ENCODE assay signal across 25 cellular contexts in the genomic region with DNA sequence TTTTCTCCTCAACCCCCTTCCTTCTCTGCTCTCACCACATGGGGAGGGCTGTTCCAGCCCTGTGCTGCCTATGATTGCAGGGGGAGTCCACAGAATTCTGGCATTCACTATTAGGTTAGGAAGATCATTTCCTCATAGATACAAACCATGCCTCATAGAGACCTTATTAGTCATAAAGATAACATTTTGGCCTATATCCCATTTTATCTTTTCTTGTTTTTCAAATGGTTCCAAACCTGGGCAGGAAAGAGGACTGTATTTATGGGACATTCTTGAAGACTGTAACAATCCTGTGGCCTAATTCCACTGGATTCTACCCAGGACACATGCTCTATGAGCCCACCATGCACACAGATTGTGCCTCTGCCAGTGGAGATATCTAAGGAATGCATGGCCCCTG. TPM values are rescaled to one million over a fixed set of nuclear protein-coding genes. Genes with fewer than 3 reads are reported as not detected.
A peak's percentile ranks its signal among the peaks of the same experiment; 100 is the strongest.
DNase-seq lines count a peak whose midpoint lies in the region; ATAC-seq and TF ChIP-seq lines count a peak whose summit lies in the region.
"Had no signal": no experiment of that assay in that cellular context is flagged by ENCODE, and none has a peak within 500 bp of the region (broad histone marks: within the 10 kb centered on the region; RNA-seq: fewer than 3 reads in every experiment).

No MANE protein-coding gene starts in this region.

- intact Hi-C loops in IMR-90 (cut with micrococcal nuclease): no loop called here

- no peak for TF ChIP-seq POLR2A in IMR-90 (IDR thresholded peaks at IDR 0.05; ENCODE audit: low read depth, low read length)

- no peak overlapping the region for H3K4me2 ChIP-seq in IMR-90 (ENCODE audit: low read depth, low read length)
- H3K4me2 ChIP-seq: smooth muscle cell had no signal

- no peak overlapping the region for H4K5ac ChIP-seq in IMR-90 (ENCODE audit: low read depth, low read length)

- 0 out of 3 replicates have a peak overlapping the region, but pooled peaks have one; percentile 9 for H2BK15ac ChIP-seq in IMR-90 (ENCODE audit: low read depth, low read length)

- H4K8ac ChIP-seq in IMR-90 (ENCODE audit: low read depth in 2 of 2, low read length in 2 of 2): no peak overlapping the region

- H3K4me1 ChIP-seq in ACC112 (ENCODE audit: control insufficient read depth, insufficient read depth, low read length, unreplicated experiment) (peaks cover 12% of the 10 kb centered on the region), IMR-90 (ENCODE audit: control insufficient read depth, insufficient read depth, low read length) (peaks cover 6% of the 10 kb centered on the region; the same call in 1 of the 2 replicates)
- H3K4me1 ChIP-seq: esophagus muscularis mucosa, lower lobe of right lung, parathyroid adenoma had no signal

- H3K9ac ChIP-seq in IMR-90 (ENCODE audit: low read depth, low read length): no peak overlapping the region
- H3K9ac ChIP-seq: parathyroid adenoma had no signal

- DNase-seq in IMR-90: peak; percentile 50
- DNase-seq in astrocyte of the hippocampus (ENCODE audit: low read depth, low spot score): peak; percentile 37
- DNase-seq in glomerular visceral epithelial cell (ENCODE audit: extremely low spot score): peak; percentile 56
- DNase-seq in SIG-M5 (lab: John Stamatoyannopoulos, UW): no peak
- no peak for DNase-seq in activated gamma-delta T cell (lab: John Stamatoyannopoulos, UW)
- no peak for DNase-seq in stimulated activated CD4-positive, alpha-beta T cell treated with anti-CD3 and anti-CD28 coated beads, Interleukin-4, amount 100 ng/mL, for 24 hours
- DNase-seq: activated CD4-positive, alpha-beta T cell treated with anti-CD3 and anti-CD28 coated beads, Interleukin-2, amount 50 U/mL, for 1 hour; activated naive CD4-positive, alpha-beta T cell treated with Interleukin-2 at 50 U/mL for 16 hours; activated T-cell treated with anti-CD3 and anti-CD28 coated beads, Interleukin-2, amount 50 U/mL, for 4 hours; Calu3; DMS79 treated with DMSO at 0.1 percent for 48 hours; islet precursor cell; Karpas-422; lower lobe of right lung; SHP77 treated with DMSO at 0.1 percent for 48 hours; stimulated activated CD4-positive, alpha-beta T cell treated with anti-CD3 and anti-CD28 coated beads, Interleukin-2, amount 100 ng/mL, for 24 hours; trophoblast cell had no signal

- no peaks in the 10 kb centered on the region for H3K36me3 ChIP-seq in ACC112 (ENCODE audit: insufficient read depth, low read length)
- H3K36me3 ChIP-seq in IMR-90 (ENCODE audit: control insufficient read depth, insufficient read depth, low read length): no peaks in the 10 kb centered on the region
- H3K36me3 ChIP-seq: esophagus muscularis mucosa, lower lobe of right lung had no signal

- H2AK9ac ChIP-seq in IMR-90 (replicated peaks; ENCODE audit: low read depth, low read length, poor library complexity): no peak overlapping the region

- no peak overlapping the region for H3K14ac ChIP-seq in IMR-90 (replicated peaks; ENCODE audit: low read depth, low read length)

- no peak overlapping the region for H2BK5ac ChIP-seq in IMR-90 (ENCODE audit: low read depth, low read length, poor library complexity, severe bottlenecking)

- H4K91ac ChIP-seq in IMR-90 (ENCODE audit: insufficient read depth, low read depth, low read length): no peak overlapping the region; the same call in 1 of the 2 replicates

- no peak overlapping the region for H3K4ac ChIP-seq in IMR-90 (ENCODE audit: low read depth, low read length)

- POLR2A ChIA-PET in IMR-90 (lab: Charles Lee; ENCODE audit: unreplicated experiment): no interaction called here

- dilution Hi-C loops in IMR-90 (cut with HindIII; ENCODE audit: low sequenced_read_pairs, unreplicated experiment): no loop called here

- H3K56ac ChIP-seq in IMR-90 (ENCODE audit: extremely low read depth, insufficient read depth, low read length): no peak overlapping the region

- no peak overlapping the region for H2BK20ac ChIP-seq in IMR-90 (ENCODE audit: low read depth, low read length)

- H3K79me2 ChIP-seq in ACC112 (ENCODE audit: control insufficient read depth, insufficient read depth, low read length, unreplicated experiment): no peaks in the 10 kb centered on the region
- H3K79me2 ChIP-seq: parathyroid adenoma had no signal

- CTCF ChIA-PET in IMR-90 (lab: Yijun Ruan, JAX): interaction anchor here (1.0 kb wide), 1 partner anchor 19 kb away, joined by 3 read pairs; no protein-coding TSS in a partner anchor

- TF ChIP-seq CTCF in IMR-90 (conservative IDR thresholded peaks at IDR 0.05; ENCODE audit: low read depth, low read length): no peak

- H3K27ac ChIP-seq in ACC112 (ENCODE audit: low read depth, low read length) (no peak overlapping the region), IMR-90 (ENCODE audit: insufficient read depth, low read length) (no peak overlapping the region)
- H3K27ac ChIP-seq: C4-2B, esophagus muscularis mucosa, HL-60, lower lobe of right lung, parathyroid adenoma had no signal

- H3K18ac ChIP-seq in IMR-90 (ENCODE audit: low read depth, low read length): no peak overlapping the region

- H3K4me3 ChIP-seq in ACC112 (ENCODE audit: low read depth, low read length) (0 out of 2 replicates have a peak overlapping the region, but pooled peaks have one; percentile 8), IMR-90 (ENCODE audit: insufficient read depth, low read depth, low read length) (no peak overlapping the region)
- H3K4me3 ChIP-seq: esophagus muscularis mucosa, lower lobe of right lung, smooth muscle cell had no signal

- TF ChIP-seq RAD21 in IMR-90 (IDR thresholded peaks at IDR 0.05; ENCODE audit: low read length): no peak

- H2BK120ac ChIP-seq in IMR-90 (ENCODE audit: low read depth, low read length): no peak overlapping the region

- peaks cover 2% of the 10 kb centered on the region; the same call in 1 of the 2 replicates for H3K9me1 ChIP-seq in IMR-90 (ENCODE audit: insufficient read depth, low read length)

- in situ Hi-C loops in IMR-90 (cut with MboI; ENCODE audit: low sequenced_read_pairs): no loop called here

- H2AFZ ChIP-seq in ACC112 (ENCODE audit: low read length, unreplicated experiment): no peak overlapping the region
- no peak overlapping the region for H2AFZ ChIP-seq in IMR-90 (replicated peaks; ENCODE audit: low read length, poor library complexity)
- H2AFZ ChIP-seq: parathyroid adenoma had no signal

- no peak overlapping the region for H2AK5ac ChIP-seq in IMR-90 (ENCODE audit: low read depth, low read length)

- BruUV-seq in IMR-90 (replicated peaks; lab: Mats Ljungman, UMichigan): no TSS peak

- H3K27me3 ChIP-seq in ACC112 (ENCODE audit: insufficient read depth, low read length) (no peaks in the 10 kb centered on the region), IMR-90 (ENCODE audit: control insufficient read depth, insufficient read depth, low read length) (no peaks in the 10 kb centered on the region)

- no peaks in the 10 kb centered on the region for H4K20me1 ChIP-seq in IMR-90 (ENCODE audit: insufficient read depth, low read length)

- peak; percentile 82 for ATAC-seq in IMR-90 (ENCODE audit: low read depth)
- no peak for ATAC-seq in GM21447 (IDR thresholded peaks at IDR 0.05; ENCODE audit: unreplicated experiment)
- ATAC-seq: activated T-cell treated with anti-CD3 and anti-CD28 coated beads, Interleukin-2, amount 50 U/mL, for 4 hours; lower lobe of right lung had no signal

- H3K23ac ChIP-seq in IMR-90 (ENCODE audit: low read depth, low read length): no peak overlapping the region

- no peaks in the 10 kb centered on the region for H3K9me3 ChIP-seq in IMR-90 (ENCODE audit: control insufficient read depth, insufficient read depth, low read length)
- H3K9me3 ChIP-seq: esophagus muscularis mucosa, lower lobe of right lung had no signal

- H3K79me1 ChIP-seq in IMR-90 (ENCODE audit: low read depth in 1 of 2, low read length in 2 of 2): no peaks in the 10 kb centered on the region

TF ChIP-seq in IMR-90, 13 proteins besides CTCF, POLR2A, EP300 and RAD21:
- TF ChIP-seq MXI1 (IDR thresholded peaks at IDR 0.05; ENCODE audit: borderline replicate concordance, low read depth, low read length): no peak
- no peak for TF ChIP-seq MAZ (IDR thresholded peaks at IDR 0.05; ENCODE audit: borderline replicate concordance, low read depth, low read length)
- TF ChIP-seq, protein P1, sequence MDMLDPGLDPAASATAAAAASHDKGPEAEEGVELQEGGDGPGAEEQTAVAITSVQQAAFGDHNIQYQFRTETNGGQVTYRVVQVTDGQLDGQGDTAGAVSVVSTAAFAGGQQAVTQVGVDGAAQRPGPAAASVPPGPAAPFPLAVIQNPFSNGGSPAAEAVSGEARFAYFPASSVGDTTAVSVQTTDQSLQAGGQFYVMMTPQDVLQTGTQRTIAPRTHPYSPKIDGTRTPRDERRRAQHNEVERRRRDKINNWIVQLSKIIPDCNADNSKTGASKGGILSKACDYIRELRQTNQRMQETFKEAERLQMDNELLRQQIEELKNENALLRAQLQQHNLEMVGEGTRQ (IDR thresholded peaks at IDR 0.05; ENCODE audit: low read depth, low read length): no peak
- no peak for TF ChIP-seq BHLHE40 (IDR thresholded peaks at IDR 0.05; ENCODE audit: low read depth, low read length)
- TF ChIP-seq SMC3 (IDR thresholded peaks at IDR 0.05; ENCODE audit: low read depth, low read length): no peak
- no peak for TF ChIP-seq RFX5 (IDR thresholded peaks at IDR 0.05; ENCODE audit: low read depth, low read length)
- TF ChIP-seq RCOR1 (IDR thresholded peaks at IDR 0.05; ENCODE audit: insufficient replicate concordance, low read length): no peak
- TF ChIP-seq MAFK (IDR thresholded peaks at IDR 0.05; ENCODE audit: low read depth, low read length): no peak
- TF ChIP-seq, protein P2, sequence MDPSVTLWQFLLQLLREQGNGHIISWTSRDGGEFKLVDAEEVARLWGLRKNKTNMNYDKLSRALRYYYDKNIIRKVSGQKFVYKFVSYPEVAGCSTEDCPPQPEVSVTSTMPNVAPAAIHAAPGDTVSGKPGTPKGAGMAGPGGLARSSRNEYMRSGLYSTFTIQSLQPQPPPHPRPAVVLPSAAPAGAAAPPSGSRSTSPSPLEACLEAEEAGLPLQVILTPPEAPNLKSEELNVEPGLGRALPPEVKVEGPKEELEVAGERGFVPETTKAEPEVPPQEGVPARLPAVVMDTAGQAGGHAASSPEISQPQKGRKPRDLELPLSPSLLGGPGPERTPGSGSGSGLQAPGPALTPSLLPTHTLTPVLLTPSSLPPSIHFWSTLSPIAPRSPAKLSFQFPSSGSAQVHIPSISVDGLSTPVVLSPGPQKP (IDR thresholded peaks at IDR 0.05; ENCODE audit: borderline replicate concordance, low read depth, low read length): no peak
- TF ChIP-seq FOS (IDR thresholded peaks at IDR 0.05; ENCODE audit: low read depth, low read length): no peak
- no peak for TF ChIP-seq CEBPB (IDR thresholded peaks at IDR 0.05; ENCODE audit: low read depth, low read length)
- no peak for TF ChIP-seq CHD1 (IDR thresholded peaks at IDR 0.05; ENCODE audit: low read depth, low read length)
- no peak for TF ChIP-seq NFE2L2 (IDR thresholded peaks at IDR 0.05; ENCODE audit: low read depth, low read length)

RNA-seq across cellular contexts. Expression of a gene that starts 51.7 kb away (rescaled TPM):
- total RNA-seq in IMR-90 (2012; rRNA removed): under 0.01 TPM in 1 of 2 replicates, not detected in the other
- polyA plus RNA-seq in IMR-90 (2012; rRNA removed): 0.06 and 0.15 TPM in 2 replicates
- 0.05 TPM in 1 of 2 replicates, not detected in the other for polyA plus RNA-seq in IMR-90 (2012; cell fraction: cytosol; rRNA removed)
- polyA plus RNA-seq in IMR-90 (2012; cell fraction: nucleus; rRNA removed; ENCODE audit: low replicate concordance): 0.02 and 0.05 TPM in 2 replicates
- total RNA-seq: activated T-cell treated with anti-CD3 and anti-CD28 coated beads, Interleukin-2, amount 50 U/mL, for 4 hours; Calu3; lower lobe of right lung; NCI-H460 had no signal

Comparison
In these comparisons a context has a peak if more than half of its experiments do, and no peak if none do; other contexts are left out.
1. DNase-seq: peak in IMR-90 (single experiment), astrocyte of the hippocampus (single experiment) and glomerular visceral epithelial cell (single experiment); none in SIG-M5 (single experiment), activated gamma-delta T cell (single experiment) and stimulated activated CD4-positive, alpha-beta T cell treated with anti-CD3 and anti-CD28 coated beads, Interleukin-4, amount 100 ng/mL, for 24 hours (single experiment).